Comparison of ENCODE assay signal across 28 cellular contexts in genomic region chr2:127320067-127320466, GRCh38. TPM values are rescaled to one million over a fixed set of nuclear protein-coding genes. Genes with fewer than 3 reads are reported as not detected.
DNase-seq lines count a peak whose midpoint lies in the region; ATAC-seq and TF ChIP-seq lines count a peak whose summit lies in the region.
"Had no signal": no experiment of that assay in that cellular context is flagged by ENCODE, and none has a peak within 500 bp of the region (broad histone marks: within the 10 kb centered on the region; RNA-seq: fewer than 3 reads in every experiment).

No MANE protein-coding gene starts in this region.

- H2BK120ac ChIP-seq in IMR-90 (ENCODE audit: low read depth, low read length): peak overlapping the region; percentile 58; the same call in 1 of the 2 replicates

- no peak overlapping the region for H2BK15ac ChIP-seq in IMR-90 (ENCODE audit: low read depth, low read length)

- H3K9me3 Mint-ChIP-seq in activated CD8-positive, alpha-beta T cell treated with anti-CD3 and anti-CD28 coated beads for 36 hours: peaks cover 8% of the 10 kb centered on the region
- no peaks in the 10 kb centered on the region for H3K9me3 Mint-ChIP-seq in activated CD8-positive, alpha-beta T cell treated with anti-CD3 and anti-CD28 coated beads, Interleukin-2, amount 10 ng/mL, durations not matched to agents 7 days and 5 days (ENCODE audit: insufficient read depth)
- peaks cover 10% of the 10 kb centered on the region for H3K9me3 Mint-ChIP-seq in dendritic cell treated with granulocyte-macrophage colony-stimulating factor and Interleukin-4, amounts not matched to agents 40 ng/mL and 50 ng/mL, for 4 days
- peaks cover 6 to 8% of the 10 kb centered on the region in 2 donors for H3K9me3 Mint-ChIP-seq in stimulated activated naive B cell treated with anti-CD40 and anti-IgM and Interleukin-4, amounts not matched to agents 10 μg/mL and 1 μg/mL and 100 μg/mL, for 72 hours
- H3K9me3 Mint-ChIP-seq: H9 had no signal

- no peaks in the 10 kb centered on the region for H3K27me3 ChIP-seq in IMR-90 (ENCODE audit: control insufficient read depth, insufficient read depth, low read length)
- H3K27me3 ChIP-seq: ascending aorta, testis had no signal

- H3K9me1 ChIP-seq in IMR-90 (ENCODE audit: insufficient read depth, low read length): peaks cover 6% of the 10 kb centered on the region; the same call in 1 of the 2 replicates

- no peak overlapping the region for H2AK9ac ChIP-seq in IMR-90 (replicated peaks; ENCODE audit: low read depth, low read length, poor library complexity)

- peaks cover 58% of the 10 kb centered on the region for H3K36me3 Mint-ChIP-seq in activated CD8-positive, alpha-beta T cell treated with anti-CD3 and anti-CD28 coated beads for 36 hours (ENCODE audit: low read depth)
- peaks cover 55% of the 10 kb centered on the region for H3K36me3 Mint-ChIP-seq in activated CD8-positive, alpha-beta T cell treated with anti-CD3 and anti-CD28 coated beads, Interleukin-2, amount 10 ng/mL, durations not matched to agents 7 days and 5 days (ENCODE audit: low read depth)
- peaks cover 88% of the 10 kb centered on the region for H3K36me3 Mint-ChIP-seq in dendritic cell treated with granulocyte-macrophage colony-stimulating factor and Interleukin-4, amounts not matched to agents 40 ng/mL and 50 ng/mL, for 4 days (ENCODE audit: low read depth)
- peaks cover 40 to 47% of the 10 kb centered on the region in 2 donors for H3K36me3 Mint-ChIP-seq in stimulated activated naive B cell treated with anti-CD40 and anti-IgM and Interleukin-4, amounts not matched to agents 10 μg/mL and 1 μg/mL and 100 μg/mL, for 72 hours

- no peak for TF ChIP-seq CTCF in activated CD8-positive, alpha-beta T cell treated with anti-CD3 and anti-CD28 coated beads for 36 hours (IDR thresholded peaks at IDR 0.05)
- TF ChIP-seq CTCF in IMR-90 (conservative IDR thresholded peaks at IDR 0.05; ENCODE audit: low read depth, low read length): no peak

- H2AFZ ChIP-seq in IMR-90 (replicated peaks; ENCODE audit: low read length, poor library complexity): no peak overlapping the region

- H3K79me1 ChIP-seq in IMR-90 (ENCODE audit: low read depth in 1 of 2, low read length in 2 of 2): peaks cover 8 to 15% of the 10 kb centered on the region in 2 experiments

- peaks cover 6% of the 10 kb centered on the region for H3K4me1 Mint-ChIP-seq in activated CD8-positive, alpha-beta T cell treated with anti-CD3 and anti-CD28 coated beads for 36 hours (ENCODE audit: low read depth)
- H3K4me1 Mint-ChIP-seq in activated CD8-positive, alpha-beta T cell treated with anti-CD3 and anti-CD28 coated beads, Interleukin-2, amount 10 ng/mL, durations not matched to agents 7 days and 5 days (ENCODE audit: low read depth): no peaks in the 10 kb centered on the region
- H3K4me1 Mint-ChIP-seq in dendritic cell treated with granulocyte-macrophage colony-stimulating factor and Interleukin-4, amounts not matched to agents 40 ng/mL and 50 ng/mL, for 4 days (ENCODE audit: low read depth): no peaks in the 10 kb centered on the region
- H3K4me1 Mint-ChIP-seq in stimulated activated naive B cell treated with anti-CD40 and anti-IgM and Interleukin-4, amounts not matched to agents 10 μg/mL and 1 μg/mL and 100 μg/mL, for 72 hours: peaks cover 0 to 2% of the 10 kb centered on the region in 2 donors
- H3K4me1 Mint-ChIP-seq: activated naive CD8-positive, alpha-beta T cell treated with anti-CD3 and anti-CD28 coated beads, Interleukin-2, amount 10 ng/mL, durations not matched to agents 7 days and 5 days; H9; naive thymus-derived CD8-positive, alpha-beta T cell; T-cell had no signal

- H4K91ac ChIP-seq in IMR-90 (ENCODE audit: insufficient read depth, low read depth, low read length): no peak overlapping the region

- H3K4me3 ChIP-seq in IMR-90 (ENCODE audit: insufficient read depth, low read depth, low read length): no peak overlapping the region
- H3K4me3 ChIP-seq: ascending aorta, lung, testis had no signal

- no peak for TF ChIP-seq RAD21 in IMR-90 (IDR thresholded peaks at IDR 0.05; ENCODE audit: low read length)

- CTCF ChIA-PET in activated CD8-positive, alpha-beta T cell treated with anti-CD3 and anti-CD28 coated beads for 36 hours (lab: Charles Lee): interaction anchor here (0.7 kb wide), 1 partner anchor 99 kb away, joined by 3 read pairs; no protein-coding TSS in a partner anchor
- CTCF ChIA-PET in activated CD8-positive, alpha-beta T cell treated with anti-CD3 and anti-CD28 coated beads, Interleukin-2, amount 10 ng/mL, durations not matched to agents 7 days and 5 days (lab: Charles Lee): interaction anchor here (0.9 kb wide), 1 partner anchor 159 kb away, joined by 3 read pairs; no protein-coding TSS in a partner anchor
- CTCF ChIA-PET in IMR-90 (lab: Yijun Ruan, JAX): no interaction called here

- BruUV-seq in IMR-90 (replicated peaks; lab: Mats Ljungman, UMichigan): no TSS peak

- H3K36me3 ChIP-seq in IMR-90 (ENCODE audit: control insufficient read depth, insufficient read depth, low read length): peaks cover 23% of the 10 kb centered on the region

- no CpG with 5 or more reads among the region's 1 CpG for WGBS in IMR-90 (ENCODE audit: extremely low coverage in 2 of 2, insufficient read length in 1 of 2), 2 experiments

- no peak overlapping the region for H3K27ac ChIP-seq in IMR-90 (ENCODE audit: insufficient read depth, low read length)
- H3K27ac ChIP-seq: ascending aorta, KMS-11, testis had no signal

- H3K23ac ChIP-seq in IMR-90 (ENCODE audit: low read depth, low read length): no peak overlapping the region

- in situ Hi-C loops in IMR-90 (cut with MboI; ENCODE audit: low sequenced_read_pairs): loop anchor here (5.0 kb wide), 1 partner anchor 157 kb away; no protein-coding TSS in a partner anchor

- no peak overlapping the region for H3K4me2 ChIP-seq in IMR-90 (ENCODE audit: low read depth, low read length)
- H3K4me2 ChIP-seq: KMS-11 had no signal

- peak overlapping the region; percentile 77 for H2BK5ac ChIP-seq in IMR-90 (ENCODE audit: low read depth, low read length, poor library complexity, severe bottlenecking)

- no peaks in the 10 kb centered on the region for H3K27me3 Mint-ChIP-seq in activated CD8-positive, alpha-beta T cell treated with anti-CD3 and anti-CD28 coated beads for 36 hours
- H3K27me3 Mint-ChIP-seq in activated CD8-positive, alpha-beta T cell treated with anti-CD3 and anti-CD28 coated beads, Interleukin-2, amount 10 ng/mL, durations not matched to agents 7 days and 5 days (ENCODE audit: low read depth): no peaks in the 10 kb centered on the region
- H3K27me3 Mint-ChIP-seq in dendritic cell treated with granulocyte-macrophage colony-stimulating factor and Interleukin-4, amounts not matched to agents 40 ng/mL and 50 ng/mL, for 4 days: no peaks in the 10 kb centered on the region
- H3K27me3 Mint-ChIP-seq in stimulated activated naive B cell treated with anti-CD40 and anti-IgM and Interleukin-4, amounts not matched to agents 10 μg/mL and 1 μg/mL and 100 μg/mL, for 72 hours: no peaks in the 10 kb centered on the region
- H3K27me3 Mint-ChIP-seq: activated naive CD8-positive, alpha-beta T cell treated with anti-CD3 and anti-CD28 coated beads, Interleukin-2, amount 10 ng/mL, durations not matched to agents 7 days and 5 days; CD4-positive, alpha-beta memory T cell; naive thymus-derived CD8-positive, alpha-beta T cell; T-cell had no signal

- no peak overlapping the region for H3K4ac ChIP-seq in IMR-90 (ENCODE audit: low read depth, low read length)

- H3K18ac ChIP-seq in IMR-90 (ENCODE audit: low read depth, low read length): peak overlapping the region; percentile 52; the same call in 1 of the 2 replicates

- no peak overlapping the region; the same call in 1 of the 2 replicates for H4K5ac ChIP-seq in IMR-90 (ENCODE audit: low read depth, low read length)

- no peak overlapping the region; a peak in 1 of 4 replicates for H4K8ac ChIP-seq in IMR-90 (ENCODE audit: low read depth in 2 of 2, low read length in 2 of 2)

- no peak for TF ChIP-seq POLR2A in IMR-90 (IDR thresholded peaks at IDR 0.05; ENCODE audit: low read depth, low read length)

- no peak overlapping the region for H2AK5ac ChIP-seq in IMR-90 (ENCODE audit: low read depth, low read length)

- no peaks in the 10 kb centered on the region for H3K9me3 ChIP-seq in IMR-90 (ENCODE audit: control insufficient read depth, insufficient read depth, low read length)
- H3K9me3 ChIP-seq: ascending aorta, testis had no signal

- H2BK20ac ChIP-seq in IMR-90 (ENCODE audit: low read depth, low read length): no peak overlapping the region

- ATAC-seq in activated CD8-positive, alpha-beta T cell treated with anti-CD3 and anti-CD28 coated beads for 36 hours: no peak
- ATAC-seq in activated CD8-positive, alpha-beta T cell treated with anti-CD3 and anti-CD28 coated beads, Interleukin-2, amount 10 ng/mL, durations not matched to agents 7 days and 5 days: no peak
- no peak for ATAC-seq in IMR-90 (ENCODE audit: low read depth)
- ATAC-seq in stimulated activated naive B cell treated with anti-CD40 and anti-IgM and Interleukin-4, amounts not matched to agents 10 μg/mL and 1 μg/mL and 100 μg/mL, for 72 hours (replicated peaks): peak in 1 of 2 donors; percentile 39
- ATAC-seq: left cardiac atrium; naive thymus-derived CD8-positive, alpha-beta T cell; PC-3; T-cell had no signal

- peak overlapping the region; percentile 50 for H3K27ac Mint-ChIP-seq in activated CD8-positive, alpha-beta T cell treated with anti-CD3 and anti-CD28 coated beads for 36 hours
- H3K27ac Mint-ChIP-seq in activated CD8-positive, alpha-beta T cell treated with anti-CD3 and anti-CD28 coated beads, Interleukin-2, amount 10 ng/mL, durations not matched to agents 7 days and 5 days: no peak overlapping the region
- peak overlapping the region; percentile 1 for H3K27ac Mint-ChIP-seq in dendritic cell treated with granulocyte-macrophage colony-stimulating factor and Interleukin-4, amounts not matched to agents 40 ng/mL and 50 ng/mL, for 4 days
- H3K27ac Mint-ChIP-seq in stimulated activated naive B cell treated with anti-CD40 and anti-IgM and Interleukin-4, amounts not matched to agents 10 μg/mL and 1 μg/mL and 100 μg/mL, for 72 hours: peak overlapping the region; percentile 27
- H3K27ac Mint-ChIP-seq: activated naive CD8-positive, alpha-beta T cell treated with anti-CD3 and anti-CD28 coated beads, Interleukin-2, amount 10 ng/mL, durations not matched to agents 7 days and 5 days; H9; T-cell had no signal

- peaks cover 5% of the 10 kb centered on the region; the same call in 1 of the 2 replicates for H4K20me1 ChIP-seq in IMR-90 (ENCODE audit: insufficient read depth, low read length)

- no peak for DNase-seq in activated CD8-positive, alpha-beta T cell treated with anti-CD3 and anti-CD28 coated beads for 36 hours
- DNase-seq in activated CD8-positive, alpha-beta T cell treated with anti-CD3 and anti-CD28 coated beads, Interleukin-2, amount 10 ng/mL, durations not matched to agents 7 days and 5 days: no peak
- DNase-seq in IMR-90 (peak; percentile 11), HuH-7 (ENCODE audit: low spot score) (no peak), NCI-H2029 treated with DMSO at 0.1 percent for 48 hours (lab: John Stamatoyannopoulos, UW) (no peak)
- no peak for DNase-seq in stimulated activated naive B cell treated with anti-CD40 and anti-IgM and Interleukin-4, amounts not matched to agents 10 μg/mL and 1 μg/mL and 100 μg/mL, for 72 hours
- no peak for DNase-seq in NK-92 treated with Interleukin-12 subunit alpha and Interleukin-12 subunit beta, amount 100 ng/mL, for 24 hours (lab: John Stamatoyannopoulos, UW)
- DNase-seq: activated CD4-positive, CD25-positive, alpha-beta regulatory T cell; activated naive CD8-positive, alpha-beta T cell treated with anti-CD3 and anti-CD28 coated beads, Interleukin-2, amount 10 ng/mL, durations not matched to agents 7 days and 5 days; AML-193; CD4-positive, alpha-beta memory T cell; H9; hippocampal formation; left cardiac atrium; MM.1S; naive thymus-derived CD8-positive, alpha-beta T cell; NCI-H1417; NCI-H2029; NCI-H2227 treated with DMSO at 0.1 percent for 48 hours; NCI-H526; PC-3; stimulated activated naive CD4-positive, alpha-beta T cell; T-cell; testis had no signal

- dilution Hi-C loops in IMR-90 (cut with HindIII; ENCODE audit: low sequenced_read_pairs, unreplicated experiment): no loop called here

- no peak overlapping the region for H3K56ac ChIP-seq in IMR-90 (ENCODE audit: extremely low read depth, insufficient read depth, low read length)

- no peak overlapping the region for H3K9ac ChIP-seq in IMR-90 (ENCODE audit: low read depth, low read length)
- H3K9ac ChIP-seq: KMS-11 had no signal

- H3K4me1 ChIP-seq in IMR-90 (ENCODE audit: control insufficient read depth, insufficient read depth, low read length): peaks cover 3% of the 10 kb centered on the region
- H3K4me1 ChIP-seq: ascending aorta, testis had no signal

- POLR2A ChIA-PET in activated CD8-positive, alpha-beta T cell treated with anti-CD3 and anti-CD28 coated beads for 36 hours (lab: Charles Lee): interaction anchor here (0.7 kb wide), 1 partner anchor 26 kb away, joined by 3 read pairs; the partner anchor contains the start of gene ERCC3
- POLR2A ChIA-PET in activated CD8-positive, alpha-beta T cell treated with anti-CD3 and anti-CD28 coated beads, Interleukin-2, amount 10 ng/mL, durations not matched to agents 7 days and 5 days (lab: Charles Lee): no interaction called here
- POLR2A ChIA-PET in IMR-90 (lab: Charles Lee; ENCODE audit: unreplicated experiment): no interaction called here

- peak overlapping the region; percentile 78; the same call in 1 of the 2 replicates for H3K14ac ChIP-seq in IMR-90 (replicated peaks; ENCODE audit: low read depth, low read length)

- intact Hi-C loops in activated CD8-positive, alpha-beta T cell treated with anti-CD3 and anti-CD28 coated beads for 36 hours (cut with micrococcal nuclease): loop anchor here (10.0 kb wide), 1 partner anchor 165 kb away; no protein-coding TSS in a partner anchor
- intact Hi-C loops in IMR-90 (cut with micrococcal nuclease): no loop called here
- intact Hi-C loops in dendritic cell treated with granulocyte-macrophage colony-stimulating factor and Interleukin-4, amounts not matched to agents 40 ng/mL and 50 ng/mL, for 4 days (cut with micrococcal nuclease): no loop called here

- no peak overlapping the region for H3K4me3 Mint-ChIP-seq in activated CD8-positive, alpha-beta T cell treated with anti-CD3 and anti-CD28 coated beads for 36 hours
- no peak overlapping the region for H3K4me3 Mint-ChIP-seq in activated CD8-positive, alpha-beta T cell treated with anti-CD3 and anti-CD28 coated beads, Interleukin-2, amount 10 ng/mL, durations not matched to agents 7 days and 5 days
- no peak overlapping the region for H3K4me3 Mint-ChIP-seq in dendritic cell treated with granulocyte-macrophage colony-stimulating factor and Interleukin-4, amounts not matched to agents 40 ng/mL and 50 ng/mL, for 4 days
- no peak overlapping the region for H3K4me3 Mint-ChIP-seq in stimulated activated naive B cell treated with anti-CD40 and anti-IgM and Interleukin-4, amounts not matched to agents 10 μg/mL and 1 μg/mL and 100 μg/mL, for 72 hours
- H3K4me3 Mint-ChIP-seq: activated naive CD8-positive, alpha-beta T cell treated with anti-CD3 and anti-CD28 coated beads, Interleukin-2, amount 10 ng/mL, durations not matched to agents 7 days and 5 days; CD4-positive, alpha-beta memory T cell; H9; naive thymus-derived CD8-positive, alpha-beta T cell had no signal

RNA-seq across cellular contexts. Expression of gene ERCC3, which starts 26.1 kb away (rescaled TPM):
- total RNA-seq in activated CD8-positive, alpha-beta T cell treated with anti-CD3 and anti-CD28 coated beads for 36 hours: 10 to 100 TPM; 43.7 to 43.9 TPM
- 10 to 100 TPM; 59.4 to 61.7 TPM for total RNA-seq in activated CD8-positive, alpha-beta T cell treated with anti-CD3 and anti-CD28 coated beads, Interleukin-2, amount 10 ng/mL, durations not matched to agents 7 days and 5 days
- 40.0 and 43.2 TPM in 2 replicates for total RNA-seq in IMR-90 (2012; rRNA removed)
- 48.2 and 52.0 TPM in 2 replicates for polyA plus RNA-seq in IMR-90 (2012; rRNA removed)
- polyA plus RNA-seq in IMR-90 (2012; cell fraction: cytosol; rRNA removed): 23.8 and 26.5 TPM in 2 replicates
- polyA plus RNA-seq in IMR-90 (2012; cell fraction: nucleus; rRNA removed; ENCODE audit: low replicate concordance): 105 and 183 TPM in 2 replicates
